In the genomic region with DNA sequence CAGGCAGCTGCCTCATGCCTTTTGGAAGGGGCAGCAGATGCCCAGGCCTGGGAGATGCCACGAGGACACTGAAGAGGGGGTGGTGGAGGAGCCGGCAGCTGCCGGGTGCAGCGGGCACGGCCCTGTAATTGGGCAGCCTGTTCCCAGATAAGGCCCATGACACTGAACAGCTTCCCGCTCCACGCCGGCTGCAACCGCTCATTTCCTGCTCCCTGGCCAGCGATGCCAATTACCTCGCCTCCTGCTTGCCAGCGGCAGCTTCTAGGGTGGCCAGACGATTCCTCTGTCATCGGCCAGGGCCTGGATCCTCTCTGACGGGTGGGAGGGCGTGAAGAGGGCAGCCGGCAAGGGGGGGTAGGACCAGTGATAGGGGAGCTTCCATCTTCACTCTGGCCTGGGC, we compare ENCODE assay signal across 15 cellular contexts. TPM values are rescaled to one million over a fixed set of nuclear protein-coding genes. Genes with fewer than 3 reads are reported as not detected.
DNase-seq lines count a peak whose midpoint lies in the region; ATAC-seq and TF ChIP-seq lines count a peak whose summit lies in the region.
"Had no signal": no experiment of that assay in that cellular context is flagged by ENCODE, and none has a peak within 500 bp of the region (broad histone marks: within the 10 kb centered on the region; RNA-seq: fewer than 3 reads in every experiment).

No MANE protein-coding gene starts in this region.

- peaks cover 0 to 70% (median 45%) of the 10 kb centered on the region in 4 donors for H3K4me1 ChIP-seq in sigmoid colon

- peaks cover 9% of the 10 kb centered on the region for H3K4me1 Mint-ChIP-seq in activated naive CD4-positive, alpha-beta T cell treated with anti-CD3 and anti-CD28 coated beads, Interleukin-2, amount 10 ng/mL, durations not matched to agents 7 days and 5 days

- H3K27ac ChIP-seq in sigmoid colon, result peak overlapping the region in 3 of 4 donors; percentile 14 to 76 (median 59)
- H3K27ac ChIP-seq: coronary artery, epithelial cell of prostate, SJCRH30 had no signal

- H3K9me3 Mint-ChIP-seq in activated naive CD4-positive, alpha-beta T cell treated with anti-CD3 and anti-CD28 coated beads, Interleukin-2, amount 10 ng/mL, durations not matched to agents 7 days and 5 days, result no peaks in the 10 kb centered on the region

- H3K27me3 Mint-ChIP-seq in activated naive CD4-positive, alpha-beta T cell treated with anti-CD3 and anti-CD28 coated beads, Interleukin-2, amount 10 ng/mL, durations not matched to agents 7 days and 5 days, result peaks cover 47% of the 10 kb centered on the region

- no peak for TF ChIP-seq POLR2A in sigmoid colon (IDR thresholded peaks at IDR 0.05)

- TF ChIP-seq EP300 in sigmoid colon (IDR thresholded peaks at IDR 0.05), result peak in 1 of 4 donors; percentile 80

- H3K27ac Mint-ChIP-seq in activated naive CD4-positive, alpha-beta T cell treated with anti-CD3 and anti-CD28 coated beads, Interleukin-2, amount 10 ng/mL, durations not matched to agents 7 days and 5 days, result no peak overlapping the region
- H3K27ac Mint-ChIP-seq: activated CD4-positive, alpha-beta T cell treated with anti-CD3 and anti-CD28 coated beads for 36 hours had no signal

- H3K36me3 ChIP-seq in sigmoid colon, result no peaks in the 10 kb centered on the region
- H3K36me3 ChIP-seq: SJCRH30 had no signal

- H3K4me3 Mint-ChIP-seq in activated naive CD4-positive, alpha-beta T cell treated with anti-CD3 and anti-CD28 coated beads, Interleukin-2, amount 10 ng/mL, durations not matched to agents 7 days and 5 days, result no peak overlapping the region
- H3K4me3 Mint-ChIP-seq: activated CD4-positive, alpha-beta T cell treated with anti-CD3 and anti-CD28 coated beads for 36 hours had no signal

- DNase-seq in DMS153 (lab: John Stamatoyannopoulos, UW) (peak; percentile 62), NCI-H2081 (lab: John Stamatoyannopoulos, UW) (peak; percentile 52 to 79), head of caudate nucleus (peak in 23 of 42 donors; percentile 21 to 75 (median 54)), sigmoid colon (peak; percentile 89), CD1c-positive myeloid dendritic cell (ENCODE audit: extremely low spot score) (no peak)
- no peak for DNase-seq in activated naive CD4-positive, alpha-beta T cell treated with anti-CD3 and anti-CD28 coated beads, Interleukin-2, amount 10 ng/mL, durations not matched to agents 7 days and 5 days
- DNase-seq: activated CD4-positive, alpha-beta T cell treated with anti-CD3 and anti-CD28 coated beads for 36 hours; activated gamma-delta T cell treated with Interleukin-2 at 50 U/mL for 16 hours; AML-193; DMS53; SJCRH30 had no signal

- CTCF ChIA-PET in activated naive CD4-positive, alpha-beta T cell treated with anti-CD3 and anti-CD28 coated beads, Interleukin-2, amount 10 ng/mL, durations not matched to agents 7 days and 5 days (lab: Charles Lee), result no interaction called here

- TF ChIP-seq CTCF in sigmoid colon (IDR thresholded peaks at IDR 0.05), result no peak

- WGBS in sigmoid colon, 2 donors, result 91 to 92% methylated on average over 17 of the region's 17 CpGs

- no peak overlapping the region for H3K4me3 ChIP-seq in sigmoid colon
- H3K4me3 ChIP-seq: coronary artery, SJCRH30 had no signal

- intact Hi-C loops in head of caudate nucleus (cut with DNase I), result no loop called here
- intact Hi-C loops in sigmoid colon (cut with DNase I), result no loop called here

- H3K27me3 ChIP-seq in sigmoid colon, result no peaks in the 10 kb centered on the region
- H3K27me3 ChIP-seq: SJCRH30 had no signal

- H3K9me3 ChIP-seq in sigmoid colon, result no peaks in the 10 kb centered on the region
- H3K9me3 ChIP-seq: SJCRH30 had no signal

- H3K36me3 Mint-ChIP-seq in activated naive CD4-positive, alpha-beta T cell treated with anti-CD3 and anti-CD28 coated beads, Interleukin-2, amount 10 ng/mL, durations not matched to agents 7 days and 5 days, result no peaks in the 10 kb centered on the region

- ATAC-seq in HG02885 (IDR thresholded peaks at IDR 0.05; ENCODE audit: poor library complexity, unreplicated experiment), result no peak
- ATAC-seq: activated CD4-positive, alpha-beta T cell treated with anti-CD3 and anti-CD28 coated beads for 36 hours had no signal

RNA-seq across cellular contexts. Expression of a gene that starts 22.8 kb away (rescaled TPM):
- 1 to 10 TPM in 3 of 4 donors, under 1 TPM in 1; 0.99 to 6.9 (median 3.1) TPM for total RNA-seq in sigmoid colon
- polyA plus RNA-seq in sigmoid colon, result under 1 TPM in 1 of 3 donors, not detected in 2; 0.66 TPM
- total RNA-seq: lung microvascular endothelial cell had no signal

Comparison
In these comparisons a context has a peak if more than half of its experiments do, and no peak if none do; other contexts are left out.
1. DNase-seq: peak in DMS153 (single experiment), NCI-H2081 (2 of 2), head of caudate nucleus (23 of 42) and sigmoid colon (single experiment); none in CD1c-positive myeloid dendritic cell (single experiment) and activated naive CD4-positive, alpha-beta T cell treated with anti-CD3 and anti-CD28 coated beads, Interleukin-2, amount 10 ng/mL, durations not matched to agents 7 days and 5 days (single experiment).